In genomic region chr5:59917121-59917520, GRCh38 we compare ENCODE assay signal across 17 cellular contexts. TPM values are rescaled to one million over a fixed set of nuclear protein-coding genes. Genes with fewer than 3 reads are reported as not detected.
DNase-seq lines count a peak whose midpoint lies in the region; ATAC-seq, FAIRE-seq and TF ChIP-seq lines count a peak whose summit lies in the region.
"Had no signal": no experiment of that assay in that cellular context is flagged by ENCODE, and none has a peak within 500 bp of the region (broad histone marks: within the 10 kb centered on the region; RNA-seq: fewer than 3 reads in every experiment).

No MANE protein-coding gene starts in this region.

- FAIRE-seq in RCC 7860 (lab: Jason Lieb, UNC): no peak
- FAIRE-seq: GM19239, H54 had no signal

- TF ChIP-seq EP300 in gastroesophageal sphincter (IDR thresholded peaks at IDR 0.05): no peak

- WGBS in gastroesophageal sphincter (ENCODE audit: low coverage in 1 of 2), 2 donors: 61 to 86% methylated on average over 1 to 2 of the region's 2 CpGs

- TF ChIP-seq CTCF in epithelial cell of esophagus (IDR thresholded peaks at IDR 0.05; ENCODE audit: insufficient read depth, low read depth, low read length, missing control alignments) (no peak), gastroesophageal sphincter (IDR thresholded peaks at IDR 0.05) (no peak)

- H3K9me3 ChIP-seq in gastroesophageal sphincter: no peaks in the 10 kb centered on the region

- H3K4me1 ChIP-seq in gastroesophageal sphincter: no peaks in the 10 kb centered on the region

- DNase-seq in ELR (ENCODE audit: low read depth) (peak; percentile 19), NCI-H69 (lab: John Stamatoyannopoulos, UW) (peak; percentile 41), epithelial cell of esophagus (ENCODE audit: low read depth) (peak; percentile 7), myocyte (ENCODE audit: low read depth) (peak; percentile 4), RCC 7860 (ENCODE audit: low spot score) (no peak), HuH-7.5 (ENCODE audit: low spot score) (no peak)
- DNase-seq: DMS 273 treated with DMSO at 0.1 percent for 48 hours, Kasumi-1, NCI-H1048, NCI-H146, NCI-H2081, SHP77 treated with DMSO at 0.1 percent for 48 hours had no signal

- H3K4me3 ChIP-seq in epithelial cell of esophagus (ENCODE audit: low read length) (no peak overlapping the region), gastroesophageal sphincter (no peak overlapping the region)

- H3K36me3 ChIP-seq in gastroesophageal sphincter: no peaks in the 10 kb centered on the region

- no peaks in the 10 kb centered on the region for H3K27me3 ChIP-seq in gastroesophageal sphincter

- no peak for ATAC-seq in gastroesophageal sphincter
- ATAC-seq: SK-N-SH treated with all-trans-retinoic acid at 6 μM for 48 hours had no signal

- H3K27ac ChIP-seq in gastroesophageal sphincter: no peak overlapping the region
- H3K27ac ChIP-seq: C4-2B had no signal

- TF ChIP-seq POLR2A in gastroesophageal sphincter (IDR thresholded peaks at IDR 0.05): no peak

RNA-seq across cellular contexts. Expression of gene PDE4D, which starts 23.6 kb away (rescaled TPM):
- 18.6 and 26.8 TPM in 2 replicates for total RNA-seq in myocyte
- 4.1 TPM for polyA plus RNA-seq in myocyte (2012)
- 100 to 1,000 TPM in 1 of 4 donors, 10 to 100 TPM in 3; 35.0 to 121 (median 63.4) TPM for total RNA-seq in gastroesophageal sphincter

Comparison
In these comparisons a context has a peak if more than half of its experiments do, and no peak if none do; other contexts are left out.
1. DNase-seq: peak in ELR (single experiment), NCI-H69 (single experiment), epithelial cell of esophagus (single experiment) and myocyte (single experiment); none in RCC 7860 (single experiment) and HuH-7.5 (single experiment).